Comparison of ENCODE assay signal across 2 cellular contexts in genomic region chr9:121157939-121158338, GRCh38.
TF ChIP-seq lines count a peak whose summit lies in the region.

No MANE protein-coding gene starts in this region.

TF ChIP-seq in A549, 52 proteins besides CTCF, POLR2A, EP300 and RAD21:
- TF ChIP-seq SMC3 (IDR thresholded peaks at IDR 0.05) (no peak), MAFK (IDR thresholded peaks at IDR 0.05; ENCODE audit: partially characterized antibody) (peak; percentile 81)

TF ChIP-seq in GM12878, 131 proteins besides CTCF, POLR2A, EP300 and RAD21:
- TF ChIP-seq, protein P1, sequence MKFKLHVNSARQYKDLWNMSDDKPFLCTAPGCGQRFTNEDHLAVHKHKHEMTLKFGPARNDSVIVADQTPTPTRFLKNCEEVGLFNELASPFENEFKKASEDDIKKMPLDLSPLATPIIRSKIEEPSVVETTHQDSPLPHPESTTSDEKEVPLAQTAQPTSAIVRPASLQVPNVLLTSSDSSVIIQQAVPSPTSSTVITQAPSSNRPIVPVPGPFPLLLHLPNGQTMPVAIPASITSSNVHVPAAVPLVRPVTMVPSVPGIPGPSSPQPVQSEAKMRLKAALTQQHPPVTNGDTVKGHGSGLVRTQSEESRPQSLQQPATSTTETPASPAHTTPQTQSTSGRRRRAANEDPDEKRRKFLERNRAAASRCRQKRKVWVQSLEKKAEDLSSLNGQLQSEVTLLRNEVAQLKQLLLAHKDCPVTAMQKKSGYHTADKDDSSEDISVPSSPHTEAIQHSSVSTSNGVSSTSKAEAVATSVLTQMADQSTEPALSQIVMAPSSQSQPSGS (IDR thresholded peaks at IDR 0.05; ENCODE audit: low read length), result no peak
- TF ChIP-seq TBL1XR1 (IDR thresholded peaks at IDR 0.05; ENCODE audit: low read depth, low read length) (no peak), JUNB (IDR thresholded peaks at IDR 0.05) (peak; percentile 29; the same call in 1 of the 2 replicates), IKZF2 (IDR thresholded peaks at IDR 0.05) (no peak)
